1 cellular context compared by ENCODE assay signal in the genomic region with DNA sequence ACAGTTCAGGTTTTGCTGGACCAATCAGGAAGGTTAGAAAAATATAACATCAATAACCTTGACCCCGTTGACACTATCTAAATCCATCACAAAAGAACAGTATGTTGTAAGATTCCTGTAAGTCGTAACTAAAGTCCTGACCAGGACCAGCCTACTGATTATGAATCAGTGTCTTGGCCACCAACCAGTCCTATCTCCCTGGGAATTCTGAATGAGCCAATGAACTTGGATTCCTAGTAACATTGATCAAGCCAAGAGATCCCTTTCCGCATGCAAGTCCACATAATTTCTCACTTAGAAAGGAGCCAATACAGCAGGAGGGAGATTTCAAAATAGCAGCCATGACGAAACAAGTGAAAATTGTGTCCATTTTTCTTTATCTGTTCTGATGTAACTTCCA.
TF ChIP-seq lines count a peak whose summit lies in the region.

No MANE protein-coding gene starts in this region.

TF ChIP-seq in SK-N-SH treated with all-trans-retinoic acid at 6 μM for 48 hours, 23 proteins besides CTCF, POLR2A, EP300 and RAD21 (continued from another document):
- TF ChIP-seq PATZ1 (CRISPR knock-in tag; IDR thresholded peaks at IDR 0.05; ENCODE audit: borderline replicate concordance) (no peak), ARNTL (CRISPR knock-in tag; IDR thresholded peaks at IDR 0.05; ENCODE audit: borderline replicate concordance, low read depth) (no peak), ZNF8 (CRISPR knock-in tag; IDR thresholded peaks at IDR 0.05) (no peak), TCF4 (CRISPR knock-in tag; IDR thresholded peaks at IDR 0.05; ENCODE audit: borderline replicate concordance) (no peak), ZC3H10 (CRISPR knock-in tag; IDR thresholded peaks at IDR 0.05) (no peak), CREB5 (CRISPR knock-in tag; IDR thresholded peaks at IDR 0.05; ENCODE audit: low read depth) (no peak), BACH2 (CRISPR knock-in tag; IDR thresholded peaks at IDR 0.05; ENCODE audit: borderline replicate concordance) (no peak), RARB (CRISPR knock-in tag; IDR thresholded peaks at IDR 0.05) (no peak), ZFP3 (CRISPR knock-in tag; IDR thresholded peaks at IDR 0.05) (no peak), ESRRG (CRISPR knock-in tag; IDR thresholded peaks at IDR 0.05) (no peak), ZNF565 (CRISPR knock-in tag; conservative IDR thresholded peaks at IDR 0.05; ENCODE audit: low read depth) (no peak)
- TF ChIP-seq, protein P1, sequence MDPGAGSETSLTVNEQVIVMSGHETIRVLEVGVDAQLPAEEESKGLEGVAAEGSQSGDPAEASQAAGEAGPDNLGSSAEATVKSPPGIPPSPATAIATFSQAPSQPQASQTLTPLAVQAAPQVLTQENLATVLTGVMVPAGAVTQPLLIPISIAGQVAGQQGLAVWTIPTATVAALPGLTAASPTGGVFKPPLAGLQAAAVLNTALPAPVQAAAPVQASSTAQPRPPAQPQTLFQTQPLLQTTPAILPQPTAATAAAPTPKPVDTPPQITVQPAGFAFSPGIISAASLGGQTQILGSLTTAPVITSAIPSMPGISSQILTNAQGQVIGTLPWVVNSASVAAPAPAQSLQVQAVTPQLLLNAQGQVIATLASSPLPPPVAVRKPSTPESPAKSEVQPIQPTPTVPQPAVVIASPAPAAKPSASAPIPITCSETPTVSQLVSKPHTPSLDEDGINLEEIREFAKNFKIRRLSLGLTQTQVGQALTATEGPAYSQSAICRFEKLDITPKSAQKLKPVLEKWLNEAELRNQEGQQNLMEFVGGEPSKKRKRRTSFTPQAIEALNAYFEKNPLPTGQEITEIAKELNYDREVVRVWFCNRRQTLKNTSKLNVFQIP (CRISPR knock-in tag; IDR thresholded peaks at IDR 0.05; ENCODE audit: borderline replicate concordance, low read depth), result no peak
